ENCODE assay signal across 19 cellular contexts in genomic region chr22:45272498-45272897, GRCh38. TPM values are rescaled to one million over a fixed set of nuclear protein-coding genes. Genes with fewer than 3 reads are reported as not detected.
DNase-seq lines count a peak whose midpoint lies in the region; ATAC-seq and TF ChIP-seq lines count a peak whose summit lies in the region.
"Had no signal": no experiment of that assay in that cellular context is flagged by ENCODE, and none has a peak within 500 bp of the region (broad histone marks: within the 10 kb centered on the region; RNA-seq: fewer than 3 reads in every experiment).

No MANE protein-coding gene starts in this region.

- 78 to 83% methylated on average over 1 to 4 of the region's 7 CpGs for WGBS in esophagus squamous epithelium, 2 donors

- no peak for ATAC-seq in thoracic aorta (ENCODE audit: insufficient number of reproducible peaks, low FRiP score, low read depth)
- ATAC-seq: esophagus mucosa had no signal

- intact Hi-C loops in ascending aorta (cut with DNase I) = loop anchor here (10.0 kb wide), 1 partner anchor 62 kb away; no protein-coding TSS in a partner anchor
- intact Hi-C loops in esophagus squamous epithelium (cut with DNase I) = loop anchor here (5.0 kb wide), 1 partner anchor 160 kb away; no protein-coding TSS in a partner anchor

- in situ Hi-C loops in KBM-7 (cut with MboI; ENCODE audit: low pct_unique_long_range_greater_than_20kb, low sequenced_read_pairs) = no loop called here

- TF ChIP-seq POLR2A in esophagus squamous epithelium (IDR thresholded peaks at IDR 0.05) = no peak

- no peaks in the 10 kb centered on the region for H3K27me3 ChIP-seq in ascending aorta
- no peaks in the 10 kb centered on the region for H3K27me3 ChIP-seq in esophagus squamous epithelium
- H3K27me3 ChIP-seq in parathyroid adenoma (ENCODE audit: control insufficient read depth, insufficient read depth, low read length) = no peaks in the 10 kb centered on the region
- no peaks in the 10 kb centered on the region for H3K27me3 ChIP-seq in thoracic aorta (replicated peaks; ENCODE audit: insufficient read depth)

- H3K4me2 ChIP-seq in parathyroid adenoma (ENCODE audit: low read length) = no peak overlapping the region

- H3K4me3 ChIP-seq in ascending aorta (no peak overlapping the region), esophagus squamous epithelium (no peak overlapping the region), parathyroid adenoma (ENCODE audit: low read depth, low read length) (no peak overlapping the region), thoracic aorta (no peak overlapping the region)

- H3K27ac ChIP-seq in ascending aorta = peak overlapping the region; percentile 84 to 94
- peak overlapping the region; percentile 44 to 85 (median 76) for H3K27ac ChIP-seq in esophagus squamous epithelium
- H3K27ac ChIP-seq in parathyroid adenoma = peak overlapping the region; percentile 39
- peak overlapping the region; percentile 76 to 90 for H3K27ac ChIP-seq in thoracic aorta

- H3K36me3 Mint-ChIP-seq in activated naive CD4-positive, alpha-beta T cell treated with anti-CD3 and anti-CD28 coated beads, Interleukin-2, amount 10 ng/mL, durations not matched to agents 7 days and 5 days = no peaks in the 10 kb centered on the region

- TF ChIP-seq CTCF in ascending aorta (IDR thresholded peaks at IDR 0.05) = no peak
- TF ChIP-seq CTCF in esophagus squamous epithelium (IDR thresholded peaks at IDR 0.05) = no peak
- TF ChIP-seq CTCF in parathyroid adenoma (IDR thresholded peaks at IDR 0.05) = no peak
- TF ChIP-seq CTCF in thoracic aorta (IDR thresholded peaks at IDR 0.05) = no peak

- H3K79me2 ChIP-seq in parathyroid adenoma = no peaks in the 10 kb centered on the region

- H3K36me3 ChIP-seq in ascending aorta (no peaks in the 10 kb centered on the region), esophagus squamous epithelium (no peaks in the 10 kb centered on the region), parathyroid adenoma (ENCODE audit: control insufficient read depth, insufficient read depth, low read length) (no peaks in the 10 kb centered on the region), thoracic aorta (no peaks in the 10 kb centered on the region)

- no peak overlapping the region for H3K4me3 Mint-ChIP-seq in activated naive CD4-positive, alpha-beta T cell treated with anti-CD3 and anti-CD28 coated beads, Interleukin-2, amount 10 ng/mL, durations not matched to agents 7 days and 5 days
- H3K4me3 Mint-ChIP-seq: activated CD4-positive, alpha-beta T cell treated with anti-CD3 and anti-CD28 coated beads, Interleukin-2, amount 10 ng/mL, durations not matched to agents 24 days and 14 days had no signal

- H3K9ac ChIP-seq in parathyroid adenoma = no peak overlapping the region

- H3K9me3 Mint-ChIP-seq in activated naive CD4-positive, alpha-beta T cell treated with anti-CD3 and anti-CD28 coated beads, Interleukin-2, amount 10 ng/mL, durations not matched to agents 7 days and 5 days = no peaks in the 10 kb centered on the region
- H3K9me3 Mint-ChIP-seq: activated CD4-positive, alpha-beta T cell treated with anti-CD3 and anti-CD28 coated beads, Interleukin-2, amount 10 ng/mL, durations not matched to agents 24 days and 14 days had no signal

- H3K27ac Mint-ChIP-seq in activated naive CD4-positive, alpha-beta T cell treated with anti-CD3 and anti-CD28 coated beads, Interleukin-2, amount 10 ng/mL, durations not matched to agents 7 days and 5 days = no peak overlapping the region
- H3K27ac Mint-ChIP-seq: activated CD4-positive, alpha-beta T cell treated with anti-CD3 and anti-CD28 coated beads, Interleukin-2, amount 10 ng/mL, durations not matched to agents 24 days and 14 days had no signal

- DNase-seq in ascending aorta (ENCODE audit: low spot score in 2 of 2) (no peak), esophagus squamous epithelium (lab: John Stamatoyannopoulos, UW) (no peak), thoracic aorta (ENCODE audit: low spot score) (no peak), KBM-7 (no peak), COR-L47 (lab: John Stamatoyannopoulos, UW) (no peak), COLO829 (ENCODE audit: low spot score) (no peak)
- DNase-seq in activated naive CD4-positive, alpha-beta T cell treated with anti-CD3 and anti-CD28 coated beads, Interleukin-2, amount 10 ng/mL, durations not matched to agents 7 days and 5 days = no peak
- DNase-seq: activated CD4-positive, alpha-beta T cell treated with anti-CD3 and anti-CD28 coated beads, Interleukin-2, amount 10 ng/mL, durations not matched to agents 24 days and 14 days; activated naive CD4-positive, alpha-beta T cell treated with Interleukin-2 at 50 U/mL for 16 hours; NCI-H1436 treated with DMSO at 0.1 percent for 48 hours; NCI-H345; occipital lobe; stimulated activated CD4-positive, alpha-beta T cell treated with anti-CD3 and anti-CD28 coated beads, Interleukin-12 subunit alpha, Interleukin-12 subunit beta, amount 100 ng/mL, for 4 hours; stimulated activated naive CD4-positive, alpha-beta T cell had no signal

- H3K4me1 ChIP-seq in ascending aorta (peaks cover 8 to 27% of the 10 kb centered on the region in 2 donors), esophagus squamous epithelium (peaks cover 11 to 51% (median 19%) of the 10 kb centered on the region in 3 donors), parathyroid adenoma (peaks cover 2% of the 10 kb centered on the region), thoracic aorta (ENCODE audit: control insufficient read depth in 1 of 2, low read depth in 2 of 2) (peaks cover 8 to 37% of the 10 kb centered on the region in 2 donors)

- no peaks in the 10 kb centered on the region for H3K9me3 ChIP-seq in ascending aorta
- no peaks in the 10 kb centered on the region for H3K9me3 ChIP-seq in esophagus squamous epithelium
- H3K9me3 ChIP-seq in parathyroid adenoma (ENCODE audit: control insufficient read depth, low read length) = no peaks in the 10 kb centered on the region
- no peaks in the 10 kb centered on the region for H3K9me3 ChIP-seq in thoracic aorta

- CTCF ChIA-PET in activated naive CD4-positive, alpha-beta T cell treated with anti-CD3 and anti-CD28 coated beads, Interleukin-2, amount 10 ng/mL, durations not matched to agents 7 days and 5 days (lab: Charles Lee) = interaction anchor here (1.1 to 2.1 kb wide), 3 partner anchors 125 to 282 kb away, joined by 3 to 7 read pairs (median 4); no protein-coding TSS in a partner anchor

- peaks cover 10% of the 10 kb centered on the region for H3K4me1 Mint-ChIP-seq in activated naive CD4-positive, alpha-beta T cell treated with anti-CD3 and anti-CD28 coated beads, Interleukin-2, amount 10 ng/mL, durations not matched to agents 7 days and 5 days

- peaks cover 66% of the 10 kb centered on the region for H3K27me3 Mint-ChIP-seq in activated naive CD4-positive, alpha-beta T cell treated with anti-CD3 and anti-CD28 coated beads, Interleukin-2, amount 10 ng/mL, durations not matched to agents 7 days and 5 days

- no peak overlapping the region for H2AFZ ChIP-seq in parathyroid adenoma

RNA-seq across cellular contexts. Expression of gene UPK3A, which starts 12.3 kb away (rescaled TPM):
- total RNA-seq in ascending aorta (not detected), esophagus squamous epithelium (not detected), thoracic aorta (not detected)
- total RNA-seq: activated CD4-positive, alpha-beta T cell treated with anti-CD3 and anti-CD28 coated beads, Interleukin-2, amount 10 ng/mL, durations not matched to agents 24 days and 14 days; esophagus mucosa; G401; M059J; occipital lobe; RPMI7951 had no signal

RNA-seq across cellular contexts. Expression of gene KIAA0930, which starts 31.8 kb away (rescaled TPM):
- 60.0 TPM for total RNA-seq in ascending aorta
- total RNA-seq in esophagus squamous epithelium = 10 to 100 TPM; 33.1 to 40.2 (median 38.1) TPM
- 10 to 100 TPM; 76.9 to 99.1 TPM for total RNA-seq in thoracic aorta

RNA-seq across cellular contexts. Expression of gene FAM118A, which starts 37.2 kb away (rescaled TPM):
- 23.5 TPM for total RNA-seq in ascending aorta
- 10 to 100 TPM; 12.5 to 95.4 (median 18.8) TPM for total RNA-seq in esophagus squamous epithelium
- 100 to 1,000 TPM in 1 of 2 donors, 10 to 100 TPM in 1; 54.4 to 244 TPM for total RNA-seq in thoracic aorta

Comparison
In these comparisons a context has a peak if more than half of its experiments do, and no peak if none do; other contexts are left out.
1. H3K27ac ChIP-seq: peak in every context shown above with its lines; median percentile 89 in ascending aorta; 83 in thoracic aorta; 76 in esophagus squamous epithelium; 39 in parathyroid adenoma.